In genomic region chr17:81258292-81258691, GRCh38 we compare ENCODE assay signal across 30 cellular contexts. TPM values are rescaled to one million over a fixed set of nuclear protein-coding genes. Genes with fewer than 3 reads are reported as not detected.
DNase-seq lines count a peak whose midpoint lies in the region; ATAC-seq and TF ChIP-seq lines count a peak whose summit lies in the region.
"Had no signal": no experiment of that assay in that cellular context is flagged by ENCODE, and none has a peak within 500 bp of the region (broad histone marks: within the 10 kb centered on the region; RNA-seq: fewer than 3 reads in every experiment).

No MANE protein-coding gene starts in this region.

- intact Hi-C loops in testis (cut with DNase I; ENCODE audit: low total_unique reads): loop anchor here (10.0 kb wide), 1 partner anchor 77 kb away; no protein-coding TSS in a partner anchor

- H3K79me1 ChIP-seq in neuronal stem cell (ENCODE audit: low read depth, low read length): peaks cover 8% of the 10 kb centered on the region

- H2AK5ac ChIP-seq in neuronal stem cell (ENCODE audit: low read depth, low read length): no peak overlapping the region

- H3K9me3 Mint-ChIP-seq in endodermal cell: no peaks in the 10 kb centered on the region
- no peaks in the 10 kb centered on the region for H3K9me3 Mint-ChIP-seq in effector memory CD8-positive, alpha-beta T cell
- H3K9me3 Mint-ChIP-seq: activated naive CD4-positive, alpha-beta T cell treated with anti-CD3 and anti-CD28 coated beads, Interleukin-2, amount 50 U/mL, for 72 hours; naive thymus-derived CD8-positive, alpha-beta T cell; stimulated activated naive CD8-positive, alpha-beta T cell treated with anti-CD3 and anti-CD28 coated beads, Interleukin-15, Interleukin-2, amounts not matched to agents 100 ng/mL and 50 ng/mL, for 24 hours had no signal

- peaks cover 27% of the 10 kb centered on the region for H3K36me3 Mint-ChIP-seq in endodermal cell (ENCODE audit: low read depth)
- H3K36me3 Mint-ChIP-seq in effector memory CD8-positive, alpha-beta T cell (ENCODE audit: insufficient read depth): peaks cover 32% of the 10 kb centered on the region
- H3K36me3 Mint-ChIP-seq: activated naive CD4-positive, alpha-beta T cell treated with anti-CD3 and anti-CD28 coated beads, Interleukin-2, amount 50 U/mL, for 72 hours had no signal

- H2BK120ac ChIP-seq in neuronal stem cell (ENCODE audit: low read depth, low read length): no peak overlapping the region

- no peak overlapping the region for H3K4me3 Mint-ChIP-seq in endodermal cell
- no peak overlapping the region for H3K4me3 Mint-ChIP-seq in effector memory CD8-positive, alpha-beta T cell
- H3K4me3 Mint-ChIP-seq: naive thymus-derived CD8-positive, alpha-beta T cell; stimulated activated naive CD8-positive, alpha-beta T cell treated with anti-CD3 and anti-CD28 coated beads, Interleukin-15, Interleukin-2, amounts not matched to agents 100 ng/mL and 50 ng/mL, for 24 hours had no signal

- TF ChIP-seq CTCF in endodermal cell (conservative IDR thresholded peaks at IDR 0.05): peak; percentile 52
- no peak for TF ChIP-seq CTCF in testis (IDR thresholded peaks at IDR 0.05)

- H3K18ac ChIP-seq in neuronal stem cell (ENCODE audit: low read length): peak overlapping the region; percentile 19

- H3K4me2 ChIP-seq in BLaER1: peak overlapping the region; percentile 80
- no peak overlapping the region for H3K4me2 ChIP-seq in neuronal stem cell (ENCODE audit: insufficient read depth, low read length, poor library complexity, severe bottlenecking)

- 85 to 91% methylated on average over 12 to 20 of the region's 20 CpGs for WGBS in endodermal cell (ENCODE audit: insufficient coverage in 1 of 2, insufficient read length in 1 of 2), 2 experiments
- no CpG with 5 or more reads among the region's 20 CpGs for WGBS in neuronal stem cell (ENCODE audit: extremely low coverage in 2 of 2, insufficient read length in 2 of 2, insufficient replicate concordance in 1 of 2), 2 donors
- 88 to 89% methylated on average over 4 to 20 of the region's 20 CpGs for WGBS in testis, 2 donors

- H3K4me3 ChIP-seq in BLaER1: no peak overlapping the region
- H3K4me3 ChIP-seq in endodermal cell (ENCODE audit: low read length): no peak overlapping the region
- H3K4me3 ChIP-seq in neuronal stem cell (ENCODE audit: low read length in 2 of 2): no peak overlapping the region
- no peak overlapping the region for H3K4me3 ChIP-seq in testis
- H3K4me3 ChIP-seq: colonic mucosa, lung, ovary, thoracic aorta, uterus had no signal

- H3K23ac ChIP-seq in neuronal stem cell (ENCODE audit: low read depth, low read length, poor library complexity): peak overlapping the region; percentile 75

- H3K27me3 ChIP-seq in BLaER1: no peaks in the 10 kb centered on the region
- no peaks in the 10 kb centered on the region for H3K27me3 ChIP-seq in endodermal cell (ENCODE audit: control insufficient read depth, insufficient read depth, low read length, poor library complexity, severe bottlenecking)
- H3K27me3 ChIP-seq in neuronal stem cell (ENCODE audit: control insufficient read depth in 3 of 3, insufficient read depth in 3 of 3, low read depth in 1 of 3, low read length in 3 of 3): no peaks in the 10 kb centered on the region
- no peaks in the 10 kb centered on the region for H3K27me3 ChIP-seq in testis
- H3K27me3 ChIP-seq: colonic mucosa, ovary, uterus had no signal

- peaks cover 57% of the 10 kb centered on the region for H3K36me3 ChIP-seq in BLaER1
- peaks cover 5% of the 10 kb centered on the region for H3K36me3 ChIP-seq in endodermal cell (ENCODE audit: control insufficient read depth, insufficient read depth, low read length)
- peaks cover 7 to 42% of the 10 kb centered on the region in 2 donors for H3K36me3 ChIP-seq in neuronal stem cell (replicated peaks in 1 of 2; ENCODE audit: control insufficient read depth in 2 of 2, insufficient read depth in 2 of 2, low read length in 2 of 2)
- H3K36me3 ChIP-seq in testis (ENCODE audit: low read depth, missing control alignments): no peaks in the 10 kb centered on the region
- H3K36me3 ChIP-seq: ovary, uterus had no signal

- H2AFZ ChIP-seq in neuronal stem cell (ENCODE audit: low read length): no peak overlapping the region

- CTCF ChIA-PET in HEK293T (lab: Yijun Ruan, JAX): interaction anchor here (1.2 to 1.3 kb wide), 2 partner anchors 33 to 226 kb away, joined by 3 to 5 read pairs; no protein-coding TSS in a partner anchor

- H3K27me3 Mint-ChIP-seq in endodermal cell (ENCODE audit: insufficient read depth): no peaks in the 10 kb centered on the region
- no peaks in the 10 kb centered on the region for H3K27me3 Mint-ChIP-seq in effector memory CD8-positive, alpha-beta T cell
- H3K27me3 Mint-ChIP-seq: naive thymus-derived CD8-positive, alpha-beta T cell; stimulated activated naive CD8-positive, alpha-beta T cell treated with anti-CD3 and anti-CD28 coated beads, Interleukin-15, Interleukin-2, amounts not matched to agents 100 ng/mL and 50 ng/mL, for 24 hours had no signal

- H3K4me1 ChIP-seq in BLaER1: peaks cover 87% of the 10 kb centered on the region
- H3K4me1 ChIP-seq in endodermal cell (ENCODE audit: control insufficient read depth, insufficient read depth, low read length): no peaks in the 10 kb centered on the region
- peaks cover 2 to 5% of the 10 kb centered on the region in 2 donors for H3K4me1 ChIP-seq in neuronal stem cell (ENCODE audit: control insufficient read depth in 2 of 2, insufficient read depth in 1 of 2, low read depth in 1 of 2, low read length in 2 of 2)
- H3K4me1 ChIP-seq in testis: peaks cover 12% of the 10 kb centered on the region
- H3K4me1 ChIP-seq: uterus had no signal

- H2BK5ac ChIP-seq in neuronal stem cell (ENCODE audit: low read length): peak overlapping the region; percentile 66

- H3K27ac ChIP-seq in BLaER1 (no peak overlapping the region; the same call in 1 of the 2 replicates), endodermal cell (ENCODE audit: low read depth, low read length) (peak overlapping the region; percentile 32), neuronal stem cell (replicated peaks; ENCODE audit: low read length) (no peak overlapping the region), testis (no peak overlapping the region)
- H3K27ac ChIP-seq: colonic mucosa, ovary, thoracic aorta, uterus had no signal

- H4K20me1 ChIP-seq in BLaER1: peaks cover 99% of the 10 kb centered on the region

- H3K27ac Mint-ChIP-seq in endodermal cell: no peak overlapping the region
- H3K27ac Mint-ChIP-seq in effector memory CD8-positive, alpha-beta T cell: no peak overlapping the region
- H3K27ac Mint-ChIP-seq: naive thymus-derived CD8-positive, alpha-beta T cell; stimulated activated naive CD8-positive, alpha-beta T cell treated with anti-CD3 and anti-CD28 coated beads, Interleukin-15, Interleukin-2, amounts not matched to agents 100 ng/mL and 50 ng/mL, for 24 hours had no signal

- no peak for ATAC-seq in effector memory CD8-positive, alpha-beta T cell (replicated peaks)
- ATAC-seq: activated naive CD4-positive, alpha-beta T cell treated with anti-CD3 and anti-CD28 coated beads, Interleukin-2, amount 50 U/mL, for 72 hours; HCT116; naive thymus-derived CD8-positive, alpha-beta T cell; Panc1 had no signal

- H3K9me3 ChIP-seq in BLaER1 (no peaks in the 10 kb centered on the region), endodermal cell (ENCODE audit: control insufficient read depth, low read length) (no peaks in the 10 kb centered on the region), neuronal stem cell (replicated peaks in 1 of 2; ENCODE audit: control insufficient read depth in 2 of 2, insufficient read depth in 1 of 2, low read depth in 1 of 2, low read length in 2 of 2) (no peaks in the 10 kb centered on the region), testis (no peaks in the 10 kb centered on the region)
- H3K9me3 ChIP-seq: colonic mucosa, ovary, thoracic aorta, uterus had no signal

- POLR2A ChIA-PET in HEK293T (lab: Yijun Ruan, JAX): interaction anchor here (1.0 kb wide), 1 partner anchor 226 kb away, joined by 3 read pairs; no protein-coding TSS in a partner anchor

- H3K9ac ChIP-seq in BLaER1 (no peak overlapping the region), endodermal cell (ENCODE audit: extremely low read depth, low read length, poor library complexity, severe bottlenecking) (no peak overlapping the region), neuronal stem cell (ENCODE audit: low read depth, low read length, poor library complexity) (peak overlapping the region; percentile 44)

- H4K91ac ChIP-seq in neuronal stem cell (ENCODE audit: low read depth, low read length, poor library complexity): no peak overlapping the region

- peak overlapping the region; percentile 17 for H3K14ac ChIP-seq in neuronal stem cell (ENCODE audit: low read length)

- no peak overlapping the region for H4K8ac ChIP-seq in neuronal stem cell (ENCODE audit: low read depth, low read length)

- peaks cover 3% of the 10 kb centered on the region for H3K4me1 Mint-ChIP-seq in endodermal cell
- peaks cover 7 to 8% of the 10 kb centered on the region in 2 donors for H3K4me1 Mint-ChIP-seq in effector memory CD8-positive, alpha-beta T cell (ENCODE audit: low read depth in 2 of 2)

- H2BK15ac ChIP-seq in neuronal stem cell (ENCODE audit: low read length): no peak overlapping the region

- TF ChIP-seq POLR2A in testis (IDR thresholded peaks at IDR 0.05): no peak

- no peak overlapping the region for H2BK12ac ChIP-seq in neuronal stem cell (ENCODE audit: low read length)

- H3K4ac ChIP-seq in neuronal stem cell (ENCODE audit: low read length): no peak overlapping the region

- DNase-seq in SK-N-DZ (ENCODE audit: low spot score) (peak; percentile 81), endodermal cell (peak; percentile 75), neuronal stem cell (ENCODE audit: low spot score) (no peak), HEK293T (ENCODE audit: extremely low spot score) (no peak), testis (no peak), amniotic stem cell (lab: John Stamatoyannopoulos, UW) (no peak)
- DNase-seq in effector memory CD8-positive, alpha-beta T cell: no peak
- DNase-seq: activated CD4-positive, alpha-beta T cell treated with anti-CD3 and anti-CD28 coated beads for 4 hours; activated effector memory CD4-positive, alpha-beta T cell treated with Interleukin-2 at 50 U/mL for 16 hours; colonic mucosa; DMS153; effector CD8-positive, alpha-beta T cell; erythroblast; IMR-90; naive thymus-derived CD8-positive, alpha-beta T cell; NCI-H1048; NCI-H1694; NCI-H748 treated with DMSO at 0.1 percent for 48 hours; ovary; SHP77; stimulated activated CD4-positive, alpha-beta T cell treated with anti-CD3 and anti-CD28 coated beads, Interleukin-1b, Interleukin-23, amount 100 ng/mL, for 48 hours; SW 1271; uterus had no signal

RNA-seq across cellular contexts. Expression of gene NDUFAF8, which starts 19.2 kb away (rescaled TPM):
- polyA plus RNA-seq in SK-N-DZ (2014; cell fraction: cytosol; rRNA removed): 58.7 and 69.4 TPM in 2 replicates
- polyA plus RNA-seq in SK-N-DZ (2014; cell fraction: nucleus; rRNA removed): 92.5 and 97.0 TPM in 2 replicates
- total RNA-seq in endodermal cell (10 to 100 TPM; 42.7 to 48.7 TPM), testis (10 to 100 TPM; 61.1 to 63.4 TPM)
- 60.9 TPM for polyA plus RNA-seq in endodermal cell (2013, experiment 1 of 2)
- 52.0 TPM for polyA plus RNA-seq in endodermal cell (2013, experiment 2 of 2)
- polyA plus RNA-seq in neuronal stem cell (2013, experiment 1 of 2): 79.2 TPM
- polyA plus RNA-seq in neuronal stem cell (2013, experiment 2 of 2): 73.1 TPM
- polyA plus RNA-seq in testis (ENCODE audit: insufficient read depth, low read depth, low replicate concordance): 62.5 TPM

RNA-seq across cellular contexts. Expression of gene TEPSIN, which starts 19.4 kb away (rescaled TPM):
- polyA plus RNA-seq in SK-N-DZ (2014; cell fraction: cytosol; rRNA removed): 26.7 and 42.5 TPM in 2 replicates
- polyA plus RNA-seq in SK-N-DZ (2014; cell fraction: nucleus; rRNA removed): 321 and 355 TPM in 2 replicates
- total RNA-seq in endodermal cell: 10 to 100 TPM; 30.0 to 45.0 TPM
- polyA plus RNA-seq in endodermal cell (2013, experiment 1 of 2): 24.6 TPM
- 21.1 TPM for polyA plus RNA-seq in endodermal cell (2013, experiment 2 of 2)
- polyA plus RNA-seq in neuronal stem cell (2013, experiment 1 of 2): 14.7 TPM
- 14.2 TPM for polyA plus RNA-seq in neuronal stem cell (2013, experiment 2 of 2)
- 10 to 100 TPM; 55.4 to 83.0 TPM for total RNA-seq in testis
- 32.0 TPM for polyA plus RNA-seq in testis (ENCODE audit: insufficient read depth, low read depth, low replicate concordance)

RNA-seq across cellular contexts. Expression of gene CEP131, which starts 35.5 kb away (rescaled TPM):
- polyA plus RNA-seq in SK-N-DZ (2014; cell fraction: cytosol; rRNA removed): 21.0 and 35.3 TPM in 2 replicates
- 115 and 119 TPM in 2 replicates for polyA plus RNA-seq in SK-N-DZ (2014; cell fraction: nucleus; rRNA removed)
- total RNA-seq in endodermal cell (10 to 100 TPM; 23.2 to 28.0 TPM), testis (10 to 100 TPM; 42.9 to 48.7 TPM)
- 30.3 TPM for polyA plus RNA-seq in endodermal cell (2013, experiment 1 of 2)
- 24.0 TPM for polyA plus RNA-seq in endodermal cell (2013, experiment 2 of 2)
- 14.7 TPM for polyA plus RNA-seq in neuronal stem cell (2013, experiment 1 of 2)
- 14.1 TPM for polyA plus RNA-seq in neuronal stem cell (2013, experiment 2 of 2)
- 28.9 TPM for polyA plus RNA-seq in testis (ENCODE audit: insufficient read depth, low read depth, low replicate concordance)

RNA-seq across cellular contexts. Expression of gene SLC38A10, which starts 36.8 kb away (rescaled TPM):
- 37.0 and 51.8 TPM in 2 replicates for polyA plus RNA-seq in SK-N-DZ (2014; cell fraction: cytosol; rRNA removed)
- 68.3 and 105 TPM in 2 replicates for polyA plus RNA-seq in SK-N-DZ (2014; cell fraction: nucleus; rRNA removed)
- total RNA-seq in endodermal cell (10 to 100 TPM; 60.2 to 90.3 TPM), testis (100 to 1,000 TPM; 131 to 150 TPM)
- 30.6 TPM for polyA plus RNA-seq in endodermal cell (2013, experiment 1 of 2)
- 33.5 TPM for polyA plus RNA-seq in endodermal cell (2013, experiment 2 of 2)
- 7.2 TPM for polyA plus RNA-seq in neuronal stem cell (2013, experiment 1 of 2)
- 7.3 TPM for polyA plus RNA-seq in neuronal stem cell (2013, experiment 2 of 2)
- 77.1 TPM for polyA plus RNA-seq in testis (ENCODE audit: insufficient read depth, low read depth, low replicate concordance)

Comparison
In these comparisons a context has a peak if more than half of its experiments do, and no peak if none do; other contexts are left out.
1. DNase-seq: peak in SK-N-DZ (single experiment) and endodermal cell (single experiment); none in neuronal stem cell (single experiment), HEK293T (single experiment), testis (single experiment), effector memory CD8-positive, alpha-beta T cell (0 of 3) and amniotic stem cell (single experiment).